Comparison of ENCODE assay signal across 9 cellular contexts in the genomic region with DNA sequence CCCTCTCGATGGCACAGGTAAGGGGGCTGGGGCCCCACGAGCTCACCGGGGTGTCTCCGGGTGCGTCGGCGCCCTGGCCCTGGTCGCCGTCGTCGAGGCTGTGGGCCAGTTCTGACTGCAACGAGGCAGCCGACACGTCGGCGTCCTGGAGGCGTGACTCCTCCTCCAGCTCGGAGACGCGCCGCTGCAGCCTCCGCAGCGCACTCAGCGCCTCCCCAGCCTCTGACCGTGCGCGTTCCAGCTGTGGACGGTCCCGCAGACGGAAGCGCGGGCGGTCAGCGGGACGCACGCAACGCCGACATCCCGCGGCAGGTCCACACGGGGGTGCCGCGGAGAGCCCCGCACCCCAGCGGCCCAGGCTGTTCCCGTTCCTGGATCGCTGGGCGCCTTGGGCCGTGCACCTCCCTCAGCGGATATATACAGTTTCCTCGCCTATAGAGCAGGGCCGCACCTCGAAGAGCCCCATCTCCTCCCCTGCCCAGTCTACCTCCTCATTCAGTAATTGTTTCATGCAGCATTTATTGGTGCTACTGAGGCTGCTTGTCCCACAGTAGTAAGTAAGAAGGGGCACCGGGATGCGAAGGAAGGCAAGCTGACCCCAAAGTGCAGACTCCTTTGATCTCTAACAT. TPM values are rescaled to one million over a fixed set of nuclear protein-coding genes. Genes with fewer than 3 reads are reported as not detected.
DNase-seq lines count a peak whose midpoint lies in the region; ATAC-seq and TF ChIP-seq lines count a peak whose summit lies in the region.
"Had no signal": no experiment of that assay in that cellular context is flagged by ENCODE, and none has a peak within 500 bp of the region (broad histone marks: within the 10 kb centered on the region; RNA-seq: fewer than 3 reads in every experiment).

No MANE protein-coding gene starts in this region.

- H3K27ac Mint-ChIP-seq in CD4-positive, CD25-positive, alpha-beta regulatory T cell: no peak overlapping the region
- peak overlapping the region; percentile 81 for H3K27ac Mint-ChIP-seq in activated naive CD8-positive, alpha-beta T cell treated with anti-CD3 and anti-CD28 coated beads, Interleukin-2, amount 10 ng/mL, durations not matched to agents 7 days and 5 days
- peak overlapping the region in 2 of 9 donors; percentile 26 to 60 for H3K27ac Mint-ChIP-seq in naive thymus-derived CD4-positive, alpha-beta T cell

- H3K9me3 Mint-ChIP-seq in CD4-positive, CD25-positive, alpha-beta regulatory T cell: peaks cover 0 to 4% (median 0%) of the 10 kb centered on the region in 7 donors
- H3K9me3 Mint-ChIP-seq in activated naive CD8-positive, alpha-beta T cell treated with anti-CD3 and anti-CD28 coated beads, Interleukin-2, amount 10 ng/mL, durations not matched to agents 7 days and 5 days: no peaks in the 10 kb centered on the region
- no peaks in the 10 kb centered on the region for H3K9me3 Mint-ChIP-seq in naive thymus-derived CD4-positive, alpha-beta T cell

- H3K36me3 ChIP-seq in CD4-positive, CD25-positive, alpha-beta regulatory T cell (ENCODE audit: control insufficient read depth, insufficient read depth, low read length): peaks cover 11% of the 10 kb centered on the region
- peaks cover 0 to 20% (median 0%) of the 10 kb centered on the region in 3 experiments for H3K36me3 ChIP-seq in naive thymus-derived CD4-positive, alpha-beta T cell (ENCODE audit: control insufficient read depth in 2 of 3, insufficient read depth in 3 of 3, low read length in 3 of 3)

- H3K4me1 Mint-ChIP-seq in CD4-positive, CD25-positive, alpha-beta regulatory T cell: peaks cover 0 to 34% (median 14%) of the 10 kb centered on the region in 4 donors
- peaks cover 27% of the 10 kb centered on the region for H3K4me1 Mint-ChIP-seq in activated naive CD8-positive, alpha-beta T cell treated with anti-CD3 and anti-CD28 coated beads, Interleukin-2, amount 10 ng/mL, durations not matched to agents 7 days and 5 days
- H3K4me1 Mint-ChIP-seq in naive thymus-derived CD4-positive, alpha-beta T cell: peaks cover 15 to 35% (median 25%) of the 10 kb centered on the region in 7 donors

- H3K36me3 Mint-ChIP-seq in CD4-positive, CD25-positive, alpha-beta regulatory T cell: no peaks in the 10 kb centered on the region
- H3K36me3 Mint-ChIP-seq in activated naive CD8-positive, alpha-beta T cell treated with anti-CD3 and anti-CD28 coated beads, Interleukin-2, amount 10 ng/mL, durations not matched to agents 7 days and 5 days: peaks cover 10% of the 10 kb centered on the region
- H3K36me3 Mint-ChIP-seq in naive thymus-derived CD4-positive, alpha-beta T cell: peaks cover 0 to 11% (median 0%) of the 10 kb centered on the region in 5 donors

- peaks cover 51% of the 10 kb centered on the region for H3K27me3 Mint-ChIP-seq in CD4-positive, CD25-positive, alpha-beta regulatory T cell
- H3K27me3 Mint-ChIP-seq in activated naive CD8-positive, alpha-beta T cell treated with anti-CD3 and anti-CD28 coated beads, Interleukin-2, amount 10 ng/mL, durations not matched to agents 7 days and 5 days: peaks cover 26% of the 10 kb centered on the region
- peaks cover 32 to 47% (median 35%) of the 10 kb centered on the region in 5 donors for H3K27me3 Mint-ChIP-seq in naive thymus-derived CD4-positive, alpha-beta T cell

- no peak overlapping the region for H3K27ac ChIP-seq in CD4-positive, CD25-positive, alpha-beta regulatory T cell (ENCODE audit: insufficient read depth, low read length, poor library complexity, severe bottlenecking)
- H3K27ac ChIP-seq in naive thymus-derived CD4-positive, alpha-beta T cell (ENCODE audit: low read depth, low read length): no peak overlapping the region

- ATAC-seq in CD4-positive, CD25-positive, alpha-beta regulatory T cell (ENCODE audit: low read depth in 2 of 2): peak in 1 of 2 donors; percentile 19
- peak; percentile 66 for ATAC-seq in activated naive CD8-positive, alpha-beta T cell treated with anti-CD3 and anti-CD28 coated beads, Interleukin-2, amount 10 ng/mL, durations not matched to agents 7 days and 5 days (ENCODE audit: low read depth)
- peak; percentile 17 for ATAC-seq in naive thymus-derived CD4-positive, alpha-beta T cell
- no peak for ATAC-seq in GM18520 (IDR thresholded peaks at IDR 0.05; ENCODE audit: unreplicated experiment)
- ATAC-seq in GM19467 (IDR thresholded peaks at IDR 0.05; ENCODE audit: unreplicated experiment): no peak

- TF ChIP-seq POLR2A in NB4 (IDR thresholded peaks at IDR 0.05; ENCODE audit: extremely low read depth, insufficient read length): no peak

- peak in 1 of 3 donors; percentile 62 for DNase-seq in CD4-positive, CD25-positive, alpha-beta regulatory T cell
- peak; percentile 56 for DNase-seq in NB4 (ENCODE audit: low read depth)
- DNase-seq in activated naive CD8-positive, alpha-beta T cell treated with anti-CD3 and anti-CD28 coated beads, Interleukin-2, amount 10 ng/mL, durations not matched to agents 7 days and 5 days: peak; percentile 78
- DNase-seq in naive thymus-derived CD4-positive, alpha-beta T cell: peak in 1 of 9 donors; percentile 68
- no peak for DNase-seq in NCI-H146 (lab: John Stamatoyannopoulos, UW)
- DNase-seq in SHP77 treated with DMSO at 0.1 percent for 48 hours (lab: John Stamatoyannopoulos, UW): no peak
- DNase-seq: left cardiac atrium had no signal

- H3K4me3 ChIP-seq in CD4-positive, CD25-positive, alpha-beta regulatory T cell (ENCODE audit: low read depth, low read length): peak overlapping the region; percentile 19
- no peak overlapping the region for H3K4me3 ChIP-seq in NB4 (ENCODE audit: low read depth, low read length)
- H3K4me3 ChIP-seq in naive thymus-derived CD4-positive, alpha-beta T cell (ENCODE audit: low read length): peak overlapping the region; percentile 43

- H3K4me1 ChIP-seq in CD4-positive, CD25-positive, alpha-beta regulatory T cell (ENCODE audit: control insufficient read depth, insufficient read depth, low read length, poor library complexity, severe bottlenecking): peaks cover 26% of the 10 kb centered on the region
- peaks cover 18% of the 10 kb centered on the region in 2 donors for H3K4me1 ChIP-seq in naive thymus-derived CD4-positive, alpha-beta T cell (ENCODE audit: control insufficient read depth in 2 of 2, insufficient read depth in 2 of 2, low read length in 2 of 2)

- H3K27me3 ChIP-seq in CD4-positive, CD25-positive, alpha-beta regulatory T cell (ENCODE audit: control insufficient read depth, insufficient read depth, low read length): peaks cover 21% of the 10 kb centered on the region
- peaks cover 6 to 9% of the 10 kb centered on the region in 2 donors for H3K27me3 ChIP-seq in naive thymus-derived CD4-positive, alpha-beta T cell (ENCODE audit: control insufficient read depth in 2 of 2, insufficient read depth in 2 of 2, low read length in 2 of 2)

- CTCF ChIA-PET in naive thymus-derived CD4-positive, alpha-beta T cell (lab: Charles Lee): interaction anchor here (0.6 to 9.2 kb wide), 8 partner anchors 9 to 105 kb away, joined by 3 to 98 read pairs (median 11); a partner anchor contains a TSS

- POLR2A ChIA-PET in activated naive CD8-positive, alpha-beta T cell treated with anti-CD3 and anti-CD28 coated beads, Interleukin-2, amount 10 ng/mL, durations not matched to agents 7 days and 5 days (lab: Charles Lee): interaction anchor here (0.7 to 7.0 kb wide), 14 partner anchors 8 to 129 kb away, joined by 4 to 105 read pairs (median 6); a partner anchor contains a TSS
- POLR2A ChIA-PET in naive thymus-derived CD4-positive, alpha-beta T cell (lab: Charles Lee): interaction anchor here (0.6 to 1.9 kb wide), 11 partner anchors 9 to 415 kb away, joined by 3 to 8 read pairs (median 4); a partner anchor contains a TSS

- no peak for TF ChIP-seq CTCF in NB4 (IDR thresholded peaks at IDR 0.05; ENCODE audit: low read depth, low read length)

- intact Hi-C loops in naive thymus-derived CD4-positive, alpha-beta T cell (cut with micrococcal nuclease): loop anchor here (2.0 to 10.0 kb wide), 5 partner anchors 15 to 495 kb away; a partner anchor contains a TSS

- H3K4me3 Mint-ChIP-seq in CD4-positive, CD25-positive, alpha-beta regulatory T cell: peak overlapping the region; percentile 40 to 89 (median 67)
- peak overlapping the region; percentile 81 for H3K4me3 Mint-ChIP-seq in activated naive CD8-positive, alpha-beta T cell treated with anti-CD3 and anti-CD28 coated beads, Interleukin-2, amount 10 ng/mL, durations not matched to agents 7 days and 5 days
- peak overlapping the region; percentile 50 to 82 (median 70) for H3K4me3 Mint-ChIP-seq in naive thymus-derived CD4-positive, alpha-beta T cell

- no peaks in the 10 kb centered on the region for H3K9me3 ChIP-seq in CD4-positive, CD25-positive, alpha-beta regulatory T cell (ENCODE audit: control insufficient read depth in 2 of 2, low read length in 2 of 2)
- H3K9me3 ChIP-seq in naive thymus-derived CD4-positive, alpha-beta T cell (ENCODE audit: control insufficient read depth in 2 of 3, low read length in 3 of 3): no peaks in the 10 kb centered on the region

RNA-seq across cellular contexts. Expression of a gene that starts 5.8 kb away (rescaled TPM):
- 16.2 TPM for total RNA-seq in CD4-positive, CD25-positive, alpha-beta regulatory T cell
- 10 to 100 TPM; 37.1 to 49.2 (median 41.0) TPM for polyA plus RNA-seq in CD4-positive, CD25-positive, alpha-beta regulatory T cell
- total RNA-seq in activated naive CD8-positive, alpha-beta T cell treated with anti-CD3 and anti-CD28 coated beads, Interleukin-2, amount 10 ng/mL, durations not matched to agents 7 days and 5 days: 10 to 100 TPM; 36.3 to 36.9 TPM
- total RNA-seq in naive thymus-derived CD4-positive, alpha-beta T cell: 10 to 100 TPM; 25.3 to 55.5 (median 26.0) TPM
- polyA plus RNA-seq in naive thymus-derived CD4-positive, alpha-beta T cell: 10 to 100 TPM; 46.3 to 60.6 TPM

RNA-seq across cellular contexts. Expression of a gene that starts 5.9 kb away (rescaled TPM):
- 12.9 TPM for total RNA-seq in CD4-positive, CD25-positive, alpha-beta regulatory T cell
- polyA plus RNA-seq in CD4-positive, CD25-positive, alpha-beta regulatory T cell: 10 to 100 TPM; 18.0 to 20.7 (median 19.0) TPM
- 10 to 100 TPM; 38.1 to 42.6 TPM for total RNA-seq in activated naive CD8-positive, alpha-beta T cell treated with anti-CD3 and anti-CD28 coated beads, Interleukin-2, amount 10 ng/mL, durations not matched to agents 7 days and 5 days
- 10 to 100 TPM; 11.5 to 29.6 (median 14.9) TPM for total RNA-seq in naive thymus-derived CD4-positive, alpha-beta T cell
- polyA plus RNA-seq in naive thymus-derived CD4-positive, alpha-beta T cell: 10 to 100 TPM; 12.0 to 24.6 TPM

RNA-seq across cellular contexts. Expression of a gene that starts 7.1 kb away (rescaled TPM):
- total RNA-seq in CD4-positive, CD25-positive, alpha-beta regulatory T cell: not detected
- polyA plus RNA-seq in CD4-positive, CD25-positive, alpha-beta regulatory T cell: not detected
- 1 to 10 TPM; 1.6 TPM for total RNA-seq in activated naive CD8-positive, alpha-beta T cell treated with anti-CD3 and anti-CD28 coated beads, Interleukin-2, amount 10 ng/mL, durations not matched to agents 7 days and 5 days
- total RNA-seq in naive thymus-derived CD4-positive, alpha-beta T cell: 1 to 10 TPM in 1 of 5 experiments, not detected in 4; 1.0 TPM
- not detected for polyA plus RNA-seq in naive thymus-derived CD4-positive, alpha-beta T cell
- total RNA-seq: left cardiac atrium had no signal

RNA-seq across cellular contexts. Expression of a gene that starts 9.4 kb away (rescaled TPM):
- total RNA-seq in CD4-positive, CD25-positive, alpha-beta regulatory T cell: 0.94 TPM
- polyA plus RNA-seq in CD4-positive, CD25-positive, alpha-beta regulatory T cell: 1 to 10 TPM in 1 of 4 donors, under 1 TPM in 2, not detected in 1; 0.69 to 1.2 (median 0.78) TPM
- total RNA-seq in activated naive CD8-positive, alpha-beta T cell treated with anti-CD3 and anti-CD28 coated beads, Interleukin-2, amount 10 ng/mL, durations not matched to agents 7 days and 5 days: 1 to 10 TPM; 2.9 TPM
- total RNA-seq in naive thymus-derived CD4-positive, alpha-beta T cell: 1 to 10 TPM in 3 of 5 experiments, under 1 TPM in 2; 0.57 to 5.9 (median 1.1) TPM
- not detected for polyA plus RNA-seq in naive thymus-derived CD4-positive, alpha-beta T cell

RNA-seq across cellular contexts. Expression of a gene that starts 11.6 kb away (rescaled TPM):
- not detected for total RNA-seq in CD4-positive, CD25-positive, alpha-beta regulatory T cell
- not detected for polyA plus RNA-seq in CD4-positive, CD25-positive, alpha-beta regulatory T cell
- total RNA-seq in activated naive CD8-positive, alpha-beta T cell treated with anti-CD3 and anti-CD28 coated beads, Interleukin-2, amount 10 ng/mL, durations not matched to agents 7 days and 5 days: not detected
- not detected for total RNA-seq in naive thymus-derived CD4-positive, alpha-beta T cell
- not detected for polyA plus RNA-seq in naive thymus-derived CD4-positive, alpha-beta T cell
- total RNA-seq: left cardiac atrium had no signal

Comparison
In these comparisons a context has a peak if more than half of its experiments do, and no peak if none do; other contexts are left out.
1. ATAC-seq: peak in activated naive CD8-positive, alpha-beta T cell treated with anti-CD3 and anti-CD28 coated beads, Interleukin-2, amount 10 ng/mL, durations not matched to agents 7 days and 5 days (single experiment) and naive thymus-derived CD4-positive, alpha-beta T cell (single experiment); none in GM18520 (single experiment) and GM19467 (single experiment).
2. DNase-seq: peak in NB4 (single experiment) and activated naive CD8-positive, alpha-beta T cell treated with anti-CD3 and anti-CD28 coated beads, Interleukin-2, amount 10 ng/mL, durations not matched to agents 7 days and 5 days (single experiment); none in NCI-H146 (single experiment) and SHP77 treated with DMSO at 0.1 percent for 48 hours (single experiment).
3. Peak in every context shown above with its lines, with median percentiles within 50 percentile points of each other: H3K4me3 Mint-ChIP-seq.